ENCODE assay signal across 8 cellular contexts in genomic region chr12:127280393-127281275, GRCh38.
DNase-seq lines count a peak whose midpoint lies in the region; ATAC-seq and TF ChIP-seq lines count a peak whose summit lies in the region.

No MANE protein-coding gene starts in this region.

- TF ChIP-seq CTCF in fibroblast of pulmonary artery (IDR thresholded peaks at IDR 0.05; ENCODE audit: low read length, missing control alignments) = peak; percentile 44

- DNase-seq in NCI-H2227 (lab: John Stamatoyannopoulos, UW; ENCODE audit: unreplicated experiment) (peak; percentile 21), NCI-H2227 treated with DMSO at 0.1 percent for 48 hours (lab: John Stamatoyannopoulos, UW) (no peak), HuH-7 (ENCODE audit: low spot score) (peak; percentile 64), activated T-cell treated with anti-CD3 and anti-CD28 coated beads for 1 hour (ENCODE audit: low read depth) (peak; percentile 52), fibroblast of pulmonary artery (ENCODE audit: low read depth) (no peak), retina (peak; percentile 78), NCI-H2171 treated with DMSO at 0.1 percent for 48 hours (lab: John Stamatoyannopoulos, UW) (no peak)

- H3K4me3 ChIP-seq in fibroblast of pulmonary artery (replicated peaks; ENCODE audit: low read depth, low read length) = no peak overlapping the region

- no peak for ATAC-seq in HG02763 (IDR thresholded peaks at IDR 0.05; ENCODE audit: unreplicated experiment)

Comparison
In these comparisons a context has a peak if more than half of its experiments do, and no peak if none do; other contexts are left out.
1. DNase-seq: peak in NCI-H2227 (single experiment), HuH-7 (single experiment), activated T-cell treated with anti-CD3 and anti-CD28 coated beads for 1 hour (single experiment) and retina (single experiment); none in NCI-H2227 treated with DMSO at 0.1 percent for 48 hours (single experiment), fibroblast of pulmonary artery (single experiment) and NCI-H2171 treated with DMSO at 0.1 percent for 48 hours (single experiment).